Comparison of ENCODE assay signal across 22 cellular contexts in genomic region chr4:89275587-89275986, GRCh38. TPM values are rescaled to one million over a fixed set of nuclear protein-coding genes. Genes with fewer than 3 reads are reported as not detected.
DNase-seq lines count a peak whose midpoint lies in the region; ATAC-seq and TF ChIP-seq lines count a peak whose summit lies in the region.
"Had no signal": no experiment of that assay in that cellular context is flagged by ENCODE, and none has a peak within 500 bp of the region (broad histone marks: within the 10 kb centered on the region; RNA-seq: fewer than 3 reads in every experiment).

No MANE protein-coding gene starts in this region.

- H3K4me3 Mint-ChIP-seq in MCF 10A (ENCODE audit: unreplicated experiment), result no peak overlapping the region
- H3K4me3 Mint-ChIP-seq: activated CD4-positive, alpha-beta T cell treated with anti-CD3 and anti-CD28 coated beads, Interleukin-2, amount 10 ng/mL, durations not matched to agents 24 days and 14 days; activated naive CD4-positive, alpha-beta T cell treated with anti-CD3 and anti-CD28 coated beads, Interleukin-2, amount 50 U/mL, for 24 hours; activated T-cell treated with anti-CD3 and anti-CD28 coated beads, Interleukin-2, amount 50 U/mL, for 72 hours; CD8-positive, alpha-beta T cell had no signal

- no peaks in the 10 kb centered on the region for H3K9me3 Mint-ChIP-seq in MCF 10A (ENCODE audit: unreplicated experiment)
- H3K9me3 Mint-ChIP-seq: activated naive CD4-positive, alpha-beta T cell treated with anti-CD3 and anti-CD28 coated beads, Interleukin-2, amount 50 U/mL, for 24 hours; activated T-cell treated with anti-CD3 and anti-CD28 coated beads, Interleukin-2, amount 50 U/mL, for 72 hours; CD8-positive, alpha-beta T cell had no signal

- CTCF ChIA-PET in MCF 10A (lab: Yijun Ruan, JAX), result no interaction called here

- POLR2A ChIA-PET in MCF 10A (lab: Yijun Ruan, JAX), result interaction anchor here (0.6 kb wide), 1 partner anchor 1166 kb away, joined by 3 read pairs; no protein-coding TSS in a partner anchor

- no peak for TF ChIP-seq CTCF in MCF 10A (IDR thresholded peaks at IDR 0.05; ENCODE audit: unreplicated experiment)

- BruUV-seq in MCF 10A (replicated peaks; lab: Mats Ljungman, UMichigan), result no TSS peak

- DNase-seq in HT-29 (ENCODE audit: low spot score), result peak; percentile 85
- peak; percentile 51 for DNase-seq in SHP77 treated with DMSO at 0.1 percent for 48 hours (lab: John Stamatoyannopoulos, UW)
- peak; percentile 86 for DNase-seq in kidney tubule cell (ENCODE audit: low spot score)
- peak; percentile 98 for DNase-seq in renal cortical epithelial cell (ENCODE audit: low read depth)
- DNase-seq in KG1 (lab: John Stamatoyannopoulos, UW), result no peak
- no peak for DNase-seq in MCF 10A (ENCODE audit: unreplicated experiment)
- DNase-seq: activated CD4-positive, alpha-beta T cell treated with anti-CD3 and anti-CD28 coated beads, Interleukin-2, amount 10 ng/mL, durations not matched to agents 24 days and 14 days; activated T-cell treated with anti-CD3 and anti-CD28 coated beads, Interleukin-2, amount 50 U/mL, for 72 hours; CD8-positive, alpha-beta T cell; cortex of kidney; DMS79; gastrocnemius medialis; hippocampal formation; NCI-H446; NK-92 treated with Interleukin-12 subunit alpha and Interleukin-12 subunit beta, amount 100 ng/mL, for 24 hours; psoas muscle; T-helper 2 cell; upper lobe of right lung had no signal

- H3K27me3 Mint-ChIP-seq in MCF 10A (ENCODE audit: insufficient read depth, unreplicated experiment), result no peaks in the 10 kb centered on the region
- H3K27me3 Mint-ChIP-seq: activated CD4-positive, alpha-beta T cell treated with anti-CD3 and anti-CD28 coated beads, Interleukin-2, amount 10 ng/mL, durations not matched to agents 24 days and 14 days; activated naive CD4-positive, alpha-beta T cell treated with anti-CD3 and anti-CD28 coated beads, Interleukin-2, amount 50 U/mL, for 24 hours had no signal

- no peak for ATAC-seq in HG02884 (IDR thresholded peaks at IDR 0.05; ENCODE audit: unreplicated experiment)
- ATAC-seq in HG03025 (IDR thresholded peaks at IDR 0.05; ENCODE audit: low FRiP score, unreplicated experiment), result no peak
- ATAC-seq: activated T-cell treated with anti-CD3 and anti-CD28 coated beads, Interleukin-2, amount 50 U/mL, for 72 hours; CD8-positive, alpha-beta T cell; gastrocnemius medialis; psoas muscle; upper lobe of right lung had no signal

- no peaks in the 10 kb centered on the region for H3K36me3 Mint-ChIP-seq in MCF 10A (ENCODE audit: insufficient read depth, unreplicated experiment)

- intact Hi-C loops in MCF 10A (cut with micrococcal nuclease), result no loop called here

- H3K4me1 Mint-ChIP-seq in MCF 10A (ENCODE audit: insufficient read depth, unreplicated experiment), result peaks cover 7% of the 10 kb centered on the region

- H3K27ac Mint-ChIP-seq in MCF 10A (ENCODE audit: low read depth, unreplicated experiment), result no peak overlapping the region
- H3K27ac Mint-ChIP-seq: activated CD4-positive, alpha-beta T cell treated with anti-CD3 and anti-CD28 coated beads, Interleukin-2, amount 10 ng/mL, durations not matched to agents 24 days and 14 days; activated naive CD4-positive, alpha-beta T cell treated with anti-CD3 and anti-CD28 coated beads, Interleukin-2, amount 50 U/mL, for 24 hours; activated T-cell treated with anti-CD3 and anti-CD28 coated beads, Interleukin-2, amount 50 U/mL, for 72 hours; CD8-positive, alpha-beta T cell had no signal

RNA-seq across cellular contexts. Expression of gene GPRIN3, which starts 32.0 kb away (rescaled TPM):
- 2.4 and 3.3 TPM in 2 replicates for total RNA-seq in HT-29 (2014; rRNA removed; shearing (Covaris generic))
- total RNA-seq in renal cortical epithelial cell, result 0.87 and 3.5 TPM in 2 replicates
- not detected in 2 replicates for total RNA-seq in MCF 10A (2022)
- total RNA-seq: RPMI7951 had no signal

Comparison
In these comparisons a context has a peak if more than half of its experiments do, and no peak if none do; other contexts are left out.
1. DNase-seq: peak in HT-29 (single experiment), SHP77 treated with DMSO at 0.1 percent for 48 hours (single experiment), kidney tubule cell (single experiment) and renal cortical epithelial cell (single experiment); none in KG1 (single experiment) and MCF 10A (single experiment).